17 cellular contexts compared by ENCODE assay signal in genomic region chr4:52612341-52612740, GRCh38. TPM values are rescaled to one million over a fixed set of nuclear protein-coding genes. Genes with fewer than 3 reads are reported as not detected.
DNase-seq lines count a peak whose midpoint lies in the region; ATAC-seq and TF ChIP-seq lines count a peak whose summit lies in the region.
"Had no signal": no experiment of that assay in that cellular context is flagged by ENCODE, and none has a peak within 500 bp of the region (broad histone marks: within the 10 kb centered on the region; RNA-seq: fewer than 3 reads in every experiment).

No MANE protein-coding gene starts in this region.

- no peak overlapping the region for H3K27ac Mint-ChIP-seq in WTC11
- H3K27ac Mint-ChIP-seq: CD8-positive, alpha-beta T cell; HFFc6 had no signal

- CTCF ChIA-PET in WTC11 (lab: Charles Lee), result no interaction called here

- H3K9me3 Mint-ChIP-seq in WTC11, result peaks cover 6% of the 10 kb centered on the region
- H3K9me3 Mint-ChIP-seq: HFFc6 had no signal

- TF ChIP-seq CTCF in epithelial cell of esophagus (IDR thresholded peaks at IDR 0.05; ENCODE audit: insufficient read depth, low read depth, low read length, missing control alignments), result no peak
- TF ChIP-seq CTCF in WTC11 (IDR thresholded peaks at IDR 0.05), result no peak

- H3K4me1 Mint-ChIP-seq in WTC11, result peaks cover 3% of the 10 kb centered on the region; the same call in 1 of the 2 replicates

- ATAC-seq in left lobe of liver (peak; percentile 34), WTC11 (no peak; the same call in 1 of the 2 replicates), HG03457 (IDR thresholded peaks at IDR 0.05; ENCODE audit: unreplicated experiment) (no peak)
- ATAC-seq: CD8-positive, alpha-beta T cell had no signal

- peaks cover 61% of the 10 kb centered on the region for H3K36me3 Mint-ChIP-seq in WTC11

- POLR2A ChIA-PET in WTC11 (lab: Charles Lee), result no interaction called here

- H3K4me3 ChIP-seq in epithelial cell of esophagus (ENCODE audit: low read length), result no peak overlapping the region

- DNase-seq in HuH-7 (ENCODE audit: low spot score), result peak; percentile 31
- DNase-seq in amniotic epithelial cell (ENCODE audit: low read depth), result peak; percentile 47
- peak; percentile 71 for DNase-seq in epithelial cell of esophagus (ENCODE audit: low read depth)
- DNase-seq in left lobe of liver (ENCODE audit: low spot score), result no peak
- DNase-seq in ecto neural progenitor cell (ENCODE audit: low spot score), result no peak
- no peak for DNase-seq in WTC11 (ENCODE audit: low spot score)
- no peak for DNase-seq in DMS153 treated with DMSO at 0.1 percent for 48 hours (lab: John Stamatoyannopoulos, UW; ENCODE audit: unreplicated experiment)
- DNase-seq: BE2C; CD8-positive, alpha-beta T cell; COR-L47; DMS153; DND-41; GF-D8; HCEC 1CT; HFFc6; IMR-90 had no signal

- H3K27me3 Mint-ChIP-seq in WTC11 (ENCODE audit: low read depth), result no peaks in the 10 kb centered on the region

- H3K4me3 Mint-ChIP-seq in WTC11, result no peak overlapping the region
- H3K4me3 Mint-ChIP-seq: CD8-positive, alpha-beta T cell; HFFc6 had no signal

TF ChIP-seq in WTC11, 78 proteins besides CTCF, POLR2A, EP300 and RAD21:
- no peak for TF ChIP-seq SOX15 (CRISPR knock-in tag; IDR thresholded peaks at IDR 0.05)
- TF ChIP-seq ATF3 (CRISPR knock-in tag; conservative IDR thresholded peaks at IDR 0.05), result no peak
- TF ChIP-seq, protein P1, sequence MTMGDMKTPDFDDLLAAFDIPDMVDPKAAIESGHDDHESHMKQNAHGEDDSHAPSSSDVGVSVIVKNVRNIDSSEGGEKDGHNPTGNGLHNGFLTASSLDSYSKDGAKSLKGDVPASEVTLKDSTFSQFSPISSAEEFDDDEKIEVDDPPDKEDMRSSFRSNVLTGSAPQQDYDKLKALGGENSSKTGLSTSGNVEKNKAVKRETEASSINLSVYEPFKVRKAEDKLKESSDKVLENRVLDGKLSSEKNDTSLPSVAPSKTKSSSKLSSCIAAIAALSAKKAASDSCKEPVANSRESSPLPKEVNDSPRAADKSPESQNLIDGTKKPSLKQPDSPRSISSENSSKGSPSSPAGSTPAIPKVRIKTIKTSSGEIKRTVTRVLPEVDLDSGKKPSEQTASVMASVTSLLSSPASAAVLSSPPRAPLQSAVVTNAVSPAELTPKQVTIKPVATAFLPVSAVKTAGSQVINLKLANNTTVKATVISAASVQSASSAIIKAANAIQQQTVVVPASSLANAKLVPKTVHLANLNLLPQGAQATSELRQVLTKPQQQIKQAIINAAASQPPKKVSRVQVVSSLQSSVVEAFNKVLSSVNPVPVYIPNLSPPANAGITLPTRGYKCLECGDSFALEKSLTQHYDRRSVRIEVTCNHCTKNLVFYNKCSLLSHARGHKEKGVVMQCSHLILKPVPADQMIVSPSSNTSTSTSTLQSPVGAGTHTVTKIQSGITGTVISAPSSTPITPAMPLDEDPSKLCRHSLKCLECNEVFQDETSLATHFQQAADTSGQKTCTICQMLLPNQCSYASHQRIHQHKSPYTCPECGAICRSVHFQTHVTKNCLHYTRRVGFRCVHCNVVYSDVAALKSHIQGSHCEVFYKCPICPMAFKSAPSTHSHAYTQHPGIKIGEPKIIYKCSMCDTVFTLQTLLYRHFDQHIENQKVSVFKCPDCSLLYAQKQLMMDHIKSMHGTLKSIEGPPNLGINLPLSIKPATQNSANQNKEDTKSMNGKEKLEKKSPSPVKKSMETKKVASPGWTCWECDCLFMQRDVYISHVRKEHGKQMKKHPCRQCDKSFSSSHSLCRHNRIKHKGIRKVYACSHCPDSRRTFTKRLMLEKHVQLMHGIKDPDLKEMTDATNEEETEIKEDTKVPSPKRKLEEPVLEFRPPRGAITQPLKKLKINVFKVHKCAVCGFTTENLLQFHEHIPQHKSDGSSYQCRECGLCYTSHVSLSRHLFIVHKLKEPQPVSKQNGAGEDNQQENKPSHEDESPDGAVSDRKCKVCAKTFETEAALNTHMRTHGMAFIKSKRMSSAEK (CRISPR knock-in tag; IDR thresholded peaks at IDR 0.05; ENCODE audit: borderline replicate concordance), result no peak
- TF ChIP-seq NR1H2 (CRISPR knock-in tag; IDR thresholded peaks at IDR 0.05), result no peak
- TF ChIP-seq OVOL2 (CRISPR knock-in tag; IDR thresholded peaks at IDR 0.05; ENCODE audit: borderline replicate concordance), result no peak
- TF ChIP-seq ZNF138 (CRISPR knock-in tag; conservative IDR thresholded peaks at IDR 0.05), result no peak
- no peak for TF ChIP-seq PRRX2 (CRISPR knock-in tag; IDR thresholded peaks at IDR 0.05)
- TF ChIP-seq, protein P2, sequence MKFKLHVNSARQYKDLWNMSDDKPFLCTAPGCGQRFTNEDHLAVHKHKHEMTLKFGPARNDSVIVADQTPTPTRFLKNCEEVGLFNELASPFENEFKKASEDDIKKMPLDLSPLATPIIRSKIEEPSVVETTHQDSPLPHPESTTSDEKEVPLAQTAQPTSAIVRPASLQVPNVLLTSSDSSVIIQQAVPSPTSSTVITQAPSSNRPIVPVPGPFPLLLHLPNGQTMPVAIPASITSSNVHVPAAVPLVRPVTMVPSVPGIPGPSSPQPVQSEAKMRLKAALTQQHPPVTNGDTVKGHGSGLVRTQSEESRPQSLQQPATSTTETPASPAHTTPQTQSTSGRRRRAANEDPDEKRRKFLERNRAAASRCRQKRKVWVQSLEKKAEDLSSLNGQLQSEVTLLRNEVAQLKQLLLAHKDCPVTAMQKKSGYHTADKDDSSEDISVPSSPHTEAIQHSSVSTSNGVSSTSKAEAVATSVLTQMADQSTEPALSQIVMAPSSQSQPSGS (CRISPR knock-in tag; IDR thresholded peaks at IDR 0.05; ENCODE audit: borderline replicate concordance, low read depth), result no peak
- no peak for TF ChIP-seq MYBL2 (CRISPR knock-in tag; IDR thresholded peaks at IDR 0.05)
- no peak for TF ChIP-seq CDX4 (CRISPR knock-in tag; IDR thresholded peaks at IDR 0.05; ENCODE audit: borderline replicate concordance)
- TF ChIP-seq ZNF425 (CRISPR knock-in tag; conservative IDR thresholded peaks at IDR 0.05), result no peak
- TF ChIP-seq, protein P3, sequence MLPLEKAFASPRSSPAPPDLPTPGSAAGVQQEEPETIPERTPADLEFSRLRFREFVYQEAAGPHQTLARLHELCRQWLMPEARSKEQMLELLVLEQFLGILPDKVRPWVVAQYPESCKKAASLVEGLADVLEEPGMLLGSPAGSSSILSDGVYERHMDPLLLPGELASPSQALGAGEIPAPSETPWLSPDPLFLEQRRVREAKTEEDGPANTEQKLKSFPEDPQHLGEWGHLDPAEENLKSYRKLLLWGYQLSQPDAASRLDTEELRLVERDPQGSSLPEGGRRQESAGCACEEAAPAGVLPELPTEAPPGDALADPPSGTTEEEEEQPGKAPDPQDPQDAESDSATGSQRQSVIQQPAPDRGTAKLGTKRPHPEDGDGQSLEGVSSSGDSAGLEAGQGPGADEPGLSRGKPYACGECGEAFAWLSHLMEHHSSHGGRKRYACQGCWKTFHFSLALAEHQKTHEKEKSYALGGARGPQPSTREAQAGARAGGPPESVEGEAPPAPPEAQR (CRISPR knock-in tag; IDR thresholded peaks at IDR 0.05), result no peak
- TF ChIP-seq ZNF416 (CRISPR knock-in tag; IDR thresholded peaks at IDR 0.05), result no peak
- no peak for TF ChIP-seq ZNF317 (CRISPR knock-in tag; IDR thresholded peaks at IDR 0.05; ENCODE audit: borderline replicate concordance, low read depth)
- no peak for TF ChIP-seq NR3C1 (CRISPR knock-in tag; conservative IDR thresholded peaks at IDR 0.05; ENCODE audit: low read depth)
- no peak for TF ChIP-seq KAT7 (CRISPR knock-in tag; IDR thresholded peaks at IDR 0.05; ENCODE audit: borderline replicate concordance)

RNA-seq across cellular contexts. Expression of gene USP46, which starts 46.8 kb away (rescaled TPM):
- 4.9 TPM for total RNA-seq in left lobe of liver
- total RNA-seq in WTC11 (2021), result 48.1 to 54.1 TPM (median 49.5 TPM) in 3 replicates

Comparison
In these comparisons a context has a peak if more than half of its experiments do, and no peak if none do; other contexts are left out.
1. DNase-seq: peak in HuH-7 (single experiment), amniotic epithelial cell (single experiment) and epithelial cell of esophagus (single experiment); none in left lobe of liver (single experiment), ecto neural progenitor cell (single experiment), WTC11 (single experiment) and DMS153 treated with DMSO at 0.1 percent for 48 hours (single experiment).